ENCODE assay signal across 19 cellular contexts in the genomic region with DNA sequence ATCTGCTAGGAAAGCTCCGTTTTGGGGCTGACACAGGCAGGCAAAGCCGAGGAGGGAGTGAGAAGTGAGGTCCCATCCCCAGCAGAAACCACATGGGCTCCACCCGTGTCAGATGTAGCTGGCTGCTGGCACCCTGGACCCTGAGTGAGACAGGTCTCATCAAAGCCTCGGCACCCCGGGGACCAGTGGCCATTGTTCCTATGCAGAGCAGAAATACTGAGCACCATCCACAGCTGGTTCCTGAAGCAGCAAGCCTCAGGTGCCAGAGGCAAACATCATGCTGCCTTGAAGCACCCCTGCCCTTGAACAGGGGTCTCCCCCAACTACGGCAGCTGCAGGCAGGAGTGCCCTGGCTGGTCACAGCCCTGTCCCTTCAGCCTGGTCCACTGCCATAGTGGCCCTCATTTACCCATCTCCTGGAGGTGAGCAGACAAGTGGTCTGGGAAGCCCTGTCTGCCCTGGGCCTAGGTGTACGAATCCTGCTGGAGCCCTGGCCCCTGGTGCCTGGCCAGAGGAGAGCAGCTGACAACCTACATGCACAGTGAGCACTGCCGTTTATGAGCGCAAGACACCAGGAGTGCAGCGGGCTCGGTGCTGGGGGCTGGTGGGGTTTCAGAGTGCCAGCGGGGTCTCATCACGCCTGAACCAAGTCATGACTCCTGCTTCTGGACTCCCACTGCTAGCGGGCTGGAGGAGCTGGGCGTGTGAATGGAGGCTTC.
DNase-seq lines count a peak whose midpoint lies in the region; ATAC-seq and TF ChIP-seq lines count a peak whose summit lies in the region.
"Had no signal": no experiment of that assay in that cellular context is flagged by ENCODE, and none has a peak within 500 bp of the region (broad histone marks: within the 10 kb centered on the region; RNA-seq: fewer than 3 reads in every experiment).

No MANE protein-coding gene starts in this region.

- no peak overlapping the region for H2BK5ac ChIP-seq in neuronal stem cell (ENCODE audit: low read length)

- no peak overlapping the region for H3K9ac ChIP-seq in neuronal stem cell (ENCODE audit: low read depth, low read length, poor library complexity)

- H3K9me3 Mint-ChIP-seq in activated T-cell treated with anti-CD3 and anti-CD28 coated beads, Interleukin-2, amount 50 U/mL, for 24 hours = no peaks in the 10 kb centered on the region
- H3K9me3 Mint-ChIP-seq in activated T-cell treated with anti-CD3 and anti-CD28 coated beads, Interleukin-2, amount 50 U/mL, for 72 hours = peaks cover 0 to 2% of the 10 kb centered on the region in 2 donors
- H3K9me3 Mint-ChIP-seq in brain (peaks cover 0 to 5% (median 0%) of the 10 kb centered on the region in 5 experiments), HFFc6 (no peaks in the 10 kb centered on the region)
- H3K9me3 Mint-ChIP-seq in activated CD4-positive, alpha-beta T cell treated with anti-CD3 and anti-CD28 coated beads, Interleukin-2, amount 10 ng/mL, durations not matched to agents 24 days and 14 days = no peaks in the 10 kb centered on the region
- H3K9me3 Mint-ChIP-seq: activated CD4-positive, alpha-beta memory T cell treated with anti-CD3 and anti-CD28 coated beads for 36 hours had no signal

- no peaks in the 10 kb centered on the region for H3K27me3 ChIP-seq in neuronal stem cell (ENCODE audit: control insufficient read depth in 3 of 3, insufficient read depth in 3 of 3, low read depth in 1 of 3, low read length in 3 of 3)
- no peaks in the 10 kb centered on the region for H3K27me3 ChIP-seq in vagina

- no peak overlapping the region for H2AFZ ChIP-seq in neuronal stem cell (ENCODE audit: low read length)

- H3K4me1 ChIP-seq in neuronal stem cell (ENCODE audit: control insufficient read depth in 2 of 2, insufficient read depth in 1 of 2, low read depth in 1 of 2, low read length in 2 of 2) (peaks cover 13 to 20% of the 10 kb centered on the region in 2 donors), vagina (no peaks in the 10 kb centered on the region)
- H3K4me1 ChIP-seq: lower lobe of right lung, SJCRH30 had no signal

- no peak overlapping the region for H3K4me2 ChIP-seq in neuronal stem cell (ENCODE audit: insufficient read depth, low read length, poor library complexity, severe bottlenecking)

- TF ChIP-seq CTCF in brain (conservative IDR thresholded peaks at IDR 0.05) = no peak
- TF ChIP-seq CTCF in vagina (IDR thresholded peaks at IDR 0.05) = no peak
- TF ChIP-seq CTCF in HFFc6 (IDR thresholded peaks at IDR 0.05) = no peak

- no peak for ATAC-seq in activated T-cell treated with anti-CD3 and anti-CD28 coated beads, Interleukin-2, amount 50 U/mL, for 72 hours (replicated peaks in 1 of 2)
- ATAC-seq: lower lobe of right lung, PC-3 had no signal

- no peaks in the 10 kb centered on the region for H3K36me3 Mint-ChIP-seq in activated T-cell treated with anti-CD3 and anti-CD28 coated beads, Interleukin-2, amount 50 U/mL, for 24 hours (ENCODE audit: low read depth)
- H3K36me3 Mint-ChIP-seq in activated T-cell treated with anti-CD3 and anti-CD28 coated beads, Interleukin-2, amount 50 U/mL, for 72 hours (ENCODE audit: insufficient read depth in 2 of 2) = no peaks in the 10 kb centered on the region
- H3K36me3 Mint-ChIP-seq in brain = no peaks in the 10 kb centered on the region
- no peaks in the 10 kb centered on the region for H3K36me3 Mint-ChIP-seq in activated CD4-positive, alpha-beta T cell treated with anti-CD3 and anti-CD28 coated beads, Interleukin-2, amount 10 ng/mL, durations not matched to agents 24 days and 14 days (ENCODE audit: low read depth)
- H3K36me3 Mint-ChIP-seq in HFFc6 (ENCODE audit: low read depth) = no peaks in the 10 kb centered on the region
- H3K36me3 Mint-ChIP-seq: activated CD4-positive, alpha-beta memory T cell treated with anti-CD3 and anti-CD28 coated beads for 36 hours; activated naive CD8-positive, alpha-beta T cell had no signal

- H3K27ac Mint-ChIP-seq in activated T-cell treated with anti-CD3 and anti-CD28 coated beads, Interleukin-2, amount 50 U/mL, for 24 hours = no peak overlapping the region
- H3K27ac Mint-ChIP-seq in activated T-cell treated with anti-CD3 and anti-CD28 coated beads, Interleukin-2, amount 50 U/mL, for 72 hours = no peak overlapping the region
- H3K27ac Mint-ChIP-seq in brain (peak overlapping the region in 4 of 5 experiments; percentile 45 to 95 (median 59)), HFFc6 (no peak overlapping the region)
- no peak overlapping the region for H3K27ac Mint-ChIP-seq in activated CD4-positive, alpha-beta T cell treated with anti-CD3 and anti-CD28 coated beads, Interleukin-2, amount 10 ng/mL, durations not matched to agents 24 days and 14 days
- H3K27ac Mint-ChIP-seq: activated CD4-positive, alpha-beta memory T cell treated with anti-CD3 and anti-CD28 coated beads for 36 hours; activated naive CD8-positive, alpha-beta T cell had no signal

- H4K91ac ChIP-seq in neuronal stem cell (ENCODE audit: low read depth, low read length, poor library complexity) = no peak overlapping the region

- no peak overlapping the region for H2BK120ac ChIP-seq in neuronal stem cell (ENCODE audit: low read depth, low read length)

- peak overlapping the region; percentile 0 for H3K23ac ChIP-seq in neuronal stem cell (ENCODE audit: low read depth, low read length, poor library complexity)

- H3K79me1 ChIP-seq in neuronal stem cell (ENCODE audit: low read depth, low read length) = no peaks in the 10 kb centered on the region

- H2BK12ac ChIP-seq in neuronal stem cell (ENCODE audit: low read length) = peak overlapping the region; percentile 86

- no peak overlapping the region for H4K8ac ChIP-seq in neuronal stem cell (ENCODE audit: low read depth, low read length)

- H3K27me3 Mint-ChIP-seq in activated T-cell treated with anti-CD3 and anti-CD28 coated beads, Interleukin-2, amount 50 U/mL, for 24 hours = no peaks in the 10 kb centered on the region
- no peaks in the 10 kb centered on the region for H3K27me3 Mint-ChIP-seq in activated T-cell treated with anti-CD3 and anti-CD28 coated beads, Interleukin-2, amount 50 U/mL, for 72 hours (ENCODE audit: low read depth)
- H3K27me3 Mint-ChIP-seq in brain (peaks cover 14% of the 10 kb centered on the region), HFFc6 (ENCODE audit: insufficient read depth) (peaks cover 25% of the 10 kb centered on the region)
- H3K27me3 Mint-ChIP-seq in activated CD4-positive, alpha-beta T cell treated with anti-CD3 and anti-CD28 coated beads, Interleukin-2, amount 10 ng/mL, durations not matched to agents 24 days and 14 days = no peaks in the 10 kb centered on the region
- H3K27me3 Mint-ChIP-seq: activated naive CD8-positive, alpha-beta T cell had no signal

- H3K14ac ChIP-seq in neuronal stem cell (ENCODE audit: low read length) = peak overlapping the region; percentile 58

- TF ChIP-seq POLR2A in vagina (IDR thresholded peaks at IDR 0.05) = no peak

- peak overlapping the region; percentile 82 for H2BK15ac ChIP-seq in neuronal stem cell (ENCODE audit: low read length)

- H3K9me3 ChIP-seq in neuronal stem cell (replicated peaks in 1 of 2; ENCODE audit: control insufficient read depth in 2 of 2, insufficient read depth in 1 of 2, low read depth in 1 of 2, low read length in 2 of 2) (no peaks in the 10 kb centered on the region), vagina (no peaks in the 10 kb centered on the region)
- H3K9me3 ChIP-seq: lower lobe of right lung, SJCRH30 had no signal

- H3K4me1 Mint-ChIP-seq in activated T-cell treated with anti-CD3 and anti-CD28 coated beads, Interleukin-2, amount 50 U/mL, for 24 hours (ENCODE audit: low read depth) = no peaks in the 10 kb centered on the region
- no peaks in the 10 kb centered on the region for H3K4me1 Mint-ChIP-seq in activated T-cell treated with anti-CD3 and anti-CD28 coated beads, Interleukin-2, amount 50 U/mL, for 72 hours (ENCODE audit: low read depth)
- peaks cover 54% of the 10 kb centered on the region for H3K4me1 Mint-ChIP-seq in brain
- no peaks in the 10 kb centered on the region for H3K4me1 Mint-ChIP-seq in activated CD4-positive, alpha-beta T cell treated with anti-CD3 and anti-CD28 coated beads, Interleukin-2, amount 10 ng/mL, durations not matched to agents 24 days and 14 days
- H3K4me1 Mint-ChIP-seq in HFFc6 (ENCODE audit: low read depth) = no peaks in the 10 kb centered on the region

- intact Hi-C loops in vagina (cut with DNase I) = no loop called here
- intact Hi-C loops in activated CD4-positive, alpha-beta T cell treated with anti-CD3 and anti-CD28 coated beads, Interleukin-2, amount 10 ng/mL, durations not matched to agents 24 days and 14 days (cut with micrococcal nuclease) = no loop called here

- H3K36me3 ChIP-seq in neuronal stem cell (replicated peaks in 1 of 2; ENCODE audit: control insufficient read depth in 2 of 2, insufficient read depth in 2 of 2, low read length in 2 of 2) (no peaks in the 10 kb centered on the region), vagina (no peaks in the 10 kb centered on the region)
- H3K36me3 ChIP-seq: lower lobe of right lung, SJCRH30 had no signal

- H3K4me3 Mint-ChIP-seq in activated T-cell treated with anti-CD3 and anti-CD28 coated beads, Interleukin-2, amount 50 U/mL, for 24 hours = no peak overlapping the region
- no peak overlapping the region for H3K4me3 Mint-ChIP-seq in activated T-cell treated with anti-CD3 and anti-CD28 coated beads, Interleukin-2, amount 50 U/mL, for 72 hours
- no peak overlapping the region for H3K4me3 Mint-ChIP-seq in brain
- H3K4me3 Mint-ChIP-seq in activated CD4-positive, alpha-beta T cell treated with anti-CD3 and anti-CD28 coated beads, Interleukin-2, amount 10 ng/mL, durations not matched to agents 24 days and 14 days = no peak overlapping the region
- H3K4me3 Mint-ChIP-seq in HFFc6 = no peak overlapping the region
- H3K4me3 Mint-ChIP-seq: activated CD4-positive, alpha-beta memory T cell treated with anti-CD3 and anti-CD28 coated beads for 36 hours; activated naive CD8-positive, alpha-beta T cell had no signal

- H3K4me3 ChIP-seq in neuronal stem cell (ENCODE audit: low read length in 2 of 2) (peak overlapping the region in 1 of 2 donors; percentile 10), vagina (no peak overlapping the region)
- H3K4me3 ChIP-seq: lower lobe of right lung, SJCRH30, skin epidermis had no signal

- WGBS in neuronal stem cell (ENCODE audit: extremely low coverage in 2 of 2, insufficient read length in 2 of 2, insufficient replicate concordance in 1 of 2), 2 donors = no CpG with 5 or more reads among the region's 15 CpGs

- no peak overlapping the region for H3K4ac ChIP-seq in neuronal stem cell (ENCODE audit: low read length)

- no peak overlapping the region for H3K27ac ChIP-seq in neuronal stem cell (replicated peaks; ENCODE audit: low read length)
- no peak overlapping the region for H3K27ac ChIP-seq in vagina
- H3K27ac ChIP-seq: lower lobe of right lung, SJCRH30, skin epidermis, VCaP had no signal

- H2AK5ac ChIP-seq in neuronal stem cell (ENCODE audit: low read depth, low read length) = peak overlapping the region; percentile 95

- peak overlapping the region; percentile 85 for H3K18ac ChIP-seq in neuronal stem cell (ENCODE audit: low read length)

- DNase-seq in activated T-cell treated with anti-CD3 and anti-CD28 coated beads, Interleukin-2, amount 50 U/mL, for 24 hours = peak; percentile 16
- no peak for DNase-seq in activated T-cell treated with anti-CD3 and anti-CD28 coated beads, Interleukin-2, amount 50 U/mL, for 72 hours
- DNase-seq in neuronal stem cell (ENCODE audit: low spot score) (no peak), vagina (ENCODE audit: extremely low spot score in 2 of 2) (peak; percentile 79 to 95), HFFc6 (no peak), cerebellar nuclear complex (lab: John Stamatoyannopoulos, UW) (no peak)
- no peak for DNase-seq in activated CD4-positive, alpha-beta T cell treated with anti-CD3 and anti-CD28 coated beads, Interleukin-2, amount 10 ng/mL, durations not matched to agents 24 days and 14 days
- DNase-seq: ACHN; activated CD4-positive, alpha-beta memory T cell treated with anti-CD3 and anti-CD28 coated beads for 36 hours; HCEC 1CT; lower lobe of right lung; NCI-H526 treated with DMSO at 0.1 percent for 48 hours; PC-3; SJCRH30; stimulated activated CD4-positive, alpha-beta T cell treated with anti-CD3 and anti-CD28 coated beads, Interleukin-4, amount 100 ng/mL, for 1 hour had no signal

Comparison
In these comparisons a context has a peak if more than half of its experiments do, and no peak if none do; other contexts are left out.
1. DNase-seq: peak in activated T-cell treated with anti-CD3 and anti-CD28 coated beads, Interleukin-2, amount 50 U/mL, for 24 hours (single experiment) and vagina (2 of 2); none in activated T-cell treated with anti-CD3 and anti-CD28 coated beads, Interleukin-2, amount 50 U/mL, for 72 hours (0 of 2), neuronal stem cell (single experiment), activated CD4-positive, alpha-beta T cell treated with anti-CD3 and anti-CD28 coated beads, Interleukin-2, amount 10 ng/mL, durations not matched to agents 24 days and 14 days (single experiment), HFFc6 (single experiment) and cerebellar nuclear complex (0 of 2).
2. H3K27ac Mint-ChIP-seq: peak in brain (4 of 5); none in activated T-cell treated with anti-CD3 and anti-CD28 coated beads, Interleukin-2, amount 50 U/mL, for 24 hours (single experiment), activated T-cell treated with anti-CD3 and anti-CD28 coated beads, Interleukin-2, amount 50 U/mL, for 72 hours (single experiment), activated CD4-positive, alpha-beta T cell treated with anti-CD3 and anti-CD28 coated beads, Interleukin-2, amount 10 ng/mL, durations not matched to agents 24 days and 14 days (single experiment) and HFFc6 (single experiment).